ENCODE assay signal across 2 cellular contexts in the genomic region with DNA sequence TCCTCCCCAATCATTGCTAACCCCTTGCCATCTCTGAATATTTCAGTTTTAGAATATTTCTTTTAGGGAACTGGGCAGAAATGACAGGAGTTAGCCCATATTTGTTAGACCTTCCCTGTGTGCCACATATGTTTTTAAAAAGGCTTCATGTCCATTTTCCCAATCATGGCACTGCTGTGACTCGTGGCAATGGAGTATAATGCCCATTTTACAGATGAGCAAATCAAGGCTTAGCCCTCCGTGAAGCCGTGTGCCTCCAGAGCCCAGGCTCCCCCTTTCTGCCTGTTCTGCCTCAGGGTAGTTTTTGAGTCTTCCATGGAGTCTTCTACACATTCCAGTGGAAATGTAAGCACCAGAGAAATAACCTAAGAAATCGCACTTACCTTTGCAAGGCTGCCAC.
TF ChIP-seq lines count a peak whose summit lies in the region.

No MANE protein-coding gene starts in this region.

TF ChIP-seq in K562, 482 proteins besides CTCF, POLR2A, EP300 and RAD21:
- TF ChIP-seq HNRNPLL (IDR thresholded peaks at IDR 0.05; ENCODE audit: low read depth, low read length, poor library complexity, severe bottlenecking) (no peak), PHF8 (IDR thresholded peaks at IDR 0.05; ENCODE audit: borderline replicate concordance, low read length) (no peak), RBM25 (IDR thresholded peaks at IDR 0.05; ENCODE audit: low read depth, low read length, severe bottlenecking) (peak; percentile 87), CSDE1 (IDR thresholded peaks at IDR 0.05) (no peak)
- TF ChIP-seq, protein P1, sequence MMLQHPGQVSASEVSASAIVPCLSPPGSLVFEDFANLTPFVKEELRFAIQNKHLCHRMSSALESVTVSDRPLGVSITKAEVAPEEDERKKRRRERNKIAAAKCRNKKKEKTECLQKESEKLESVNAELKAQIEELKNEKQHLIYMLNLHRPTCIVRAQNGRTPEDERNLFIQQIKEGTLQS (IDR thresholded peaks at IDR 0.05), result no peak
- TF ChIP-seq, protein P1 (CRISPR knock-in tag; conservative IDR thresholded peaks at IDR 0.05), result no peak
- TF ChIP-seq, protein P2, sequence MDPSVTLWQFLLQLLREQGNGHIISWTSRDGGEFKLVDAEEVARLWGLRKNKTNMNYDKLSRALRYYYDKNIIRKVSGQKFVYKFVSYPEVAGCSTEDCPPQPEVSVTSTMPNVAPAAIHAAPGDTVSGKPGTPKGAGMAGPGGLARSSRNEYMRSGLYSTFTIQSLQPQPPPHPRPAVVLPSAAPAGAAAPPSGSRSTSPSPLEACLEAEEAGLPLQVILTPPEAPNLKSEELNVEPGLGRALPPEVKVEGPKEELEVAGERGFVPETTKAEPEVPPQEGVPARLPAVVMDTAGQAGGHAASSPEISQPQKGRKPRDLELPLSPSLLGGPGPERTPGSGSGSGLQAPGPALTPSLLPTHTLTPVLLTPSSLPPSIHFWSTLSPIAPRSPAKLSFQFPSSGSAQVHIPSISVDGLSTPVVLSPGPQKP (CRISPR knock-in tag; IDR thresholded peaks at IDR 0.05), result no peak
- TF ChIP-seq, protein P3, sequence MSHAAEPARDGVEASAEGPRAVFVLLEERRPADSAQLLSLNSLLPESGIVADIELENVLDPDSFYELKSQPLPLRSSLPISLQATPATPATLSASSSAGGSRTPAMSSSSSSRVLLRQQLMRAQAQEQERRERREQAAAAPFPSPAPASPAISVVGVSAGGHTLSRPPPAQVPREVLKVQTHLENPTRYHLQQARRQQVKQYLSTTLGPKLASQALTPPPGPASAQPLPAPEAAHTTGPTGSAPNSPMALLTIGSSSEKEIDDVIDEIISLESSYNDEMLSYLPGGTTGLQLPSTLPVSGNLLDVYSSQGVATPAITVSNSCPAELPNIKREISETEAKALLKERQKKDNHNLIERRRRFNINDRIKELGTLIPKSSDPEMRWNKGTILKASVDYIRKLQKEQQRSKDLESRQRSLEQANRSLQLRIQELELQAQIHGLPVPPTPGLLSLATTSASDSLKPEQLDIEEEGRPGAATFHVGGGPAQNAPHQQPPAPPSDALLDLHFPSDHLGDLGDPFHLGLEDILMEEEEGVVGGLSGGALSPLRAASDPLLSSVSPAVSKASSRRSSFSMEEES (CRISPR knock-in tag; IDR thresholded peaks at IDR 0.05), result no peak

TF ChIP-seq in H1, 55 proteins besides CTCF, POLR2A, EP300 and RAD21:
- TF ChIP-seq HDAC6 (IDR thresholded peaks at IDR 0.05; ENCODE audit: low read depth, low read length) (no peak), RBBP5 (IDR thresholded peaks at IDR 0.05; ENCODE audit: borderline replicate concordance, low read depth, low read length) (no peak), CHD1 (IDR thresholded peaks at IDR 0.05; ENCODE audit: low read depth, low read length) (no peak), EZH2 (IDR thresholded peaks at IDR 0.05; ENCODE audit: low read depth, low read length, severe bottlenecking) (no peak), CBX5 (IDR thresholded peaks at IDR 0.05; ENCODE audit: low read depth, low read length) (no peak), KDM5A (IDR thresholded peaks at IDR 0.05; ENCODE audit: low read length) (no peak), BRCA1 (IDR thresholded peaks at IDR 0.05; ENCODE audit: low read depth, low read length) (no peak), RFX5 (IDR thresholded peaks at IDR 0.05; ENCODE audit: borderline replicate concordance, low read depth, low read length) (no peak), TBP (IDR thresholded peaks at IDR 0.05; ENCODE audit: low read depth, low read length) (no peak), POU5F1 (IDR thresholded peaks at IDR 0.05; ENCODE audit: low read depth, low read length) (no peak), NRF1 (IDR thresholded peaks at IDR 0.05; ENCODE audit: low read depth, low read length) (no peak), CTBP2 (IDR thresholded peaks at IDR 0.05; ENCODE audit: borderline replicate concordance, insufficient read depth, insufficient read length, low read length) (no peak), TAF1 (IDR thresholded peaks at IDR 0.05; ENCODE audit: low read depth, low read length) (no peak)
- TF ChIP-seq, protein P4, sequence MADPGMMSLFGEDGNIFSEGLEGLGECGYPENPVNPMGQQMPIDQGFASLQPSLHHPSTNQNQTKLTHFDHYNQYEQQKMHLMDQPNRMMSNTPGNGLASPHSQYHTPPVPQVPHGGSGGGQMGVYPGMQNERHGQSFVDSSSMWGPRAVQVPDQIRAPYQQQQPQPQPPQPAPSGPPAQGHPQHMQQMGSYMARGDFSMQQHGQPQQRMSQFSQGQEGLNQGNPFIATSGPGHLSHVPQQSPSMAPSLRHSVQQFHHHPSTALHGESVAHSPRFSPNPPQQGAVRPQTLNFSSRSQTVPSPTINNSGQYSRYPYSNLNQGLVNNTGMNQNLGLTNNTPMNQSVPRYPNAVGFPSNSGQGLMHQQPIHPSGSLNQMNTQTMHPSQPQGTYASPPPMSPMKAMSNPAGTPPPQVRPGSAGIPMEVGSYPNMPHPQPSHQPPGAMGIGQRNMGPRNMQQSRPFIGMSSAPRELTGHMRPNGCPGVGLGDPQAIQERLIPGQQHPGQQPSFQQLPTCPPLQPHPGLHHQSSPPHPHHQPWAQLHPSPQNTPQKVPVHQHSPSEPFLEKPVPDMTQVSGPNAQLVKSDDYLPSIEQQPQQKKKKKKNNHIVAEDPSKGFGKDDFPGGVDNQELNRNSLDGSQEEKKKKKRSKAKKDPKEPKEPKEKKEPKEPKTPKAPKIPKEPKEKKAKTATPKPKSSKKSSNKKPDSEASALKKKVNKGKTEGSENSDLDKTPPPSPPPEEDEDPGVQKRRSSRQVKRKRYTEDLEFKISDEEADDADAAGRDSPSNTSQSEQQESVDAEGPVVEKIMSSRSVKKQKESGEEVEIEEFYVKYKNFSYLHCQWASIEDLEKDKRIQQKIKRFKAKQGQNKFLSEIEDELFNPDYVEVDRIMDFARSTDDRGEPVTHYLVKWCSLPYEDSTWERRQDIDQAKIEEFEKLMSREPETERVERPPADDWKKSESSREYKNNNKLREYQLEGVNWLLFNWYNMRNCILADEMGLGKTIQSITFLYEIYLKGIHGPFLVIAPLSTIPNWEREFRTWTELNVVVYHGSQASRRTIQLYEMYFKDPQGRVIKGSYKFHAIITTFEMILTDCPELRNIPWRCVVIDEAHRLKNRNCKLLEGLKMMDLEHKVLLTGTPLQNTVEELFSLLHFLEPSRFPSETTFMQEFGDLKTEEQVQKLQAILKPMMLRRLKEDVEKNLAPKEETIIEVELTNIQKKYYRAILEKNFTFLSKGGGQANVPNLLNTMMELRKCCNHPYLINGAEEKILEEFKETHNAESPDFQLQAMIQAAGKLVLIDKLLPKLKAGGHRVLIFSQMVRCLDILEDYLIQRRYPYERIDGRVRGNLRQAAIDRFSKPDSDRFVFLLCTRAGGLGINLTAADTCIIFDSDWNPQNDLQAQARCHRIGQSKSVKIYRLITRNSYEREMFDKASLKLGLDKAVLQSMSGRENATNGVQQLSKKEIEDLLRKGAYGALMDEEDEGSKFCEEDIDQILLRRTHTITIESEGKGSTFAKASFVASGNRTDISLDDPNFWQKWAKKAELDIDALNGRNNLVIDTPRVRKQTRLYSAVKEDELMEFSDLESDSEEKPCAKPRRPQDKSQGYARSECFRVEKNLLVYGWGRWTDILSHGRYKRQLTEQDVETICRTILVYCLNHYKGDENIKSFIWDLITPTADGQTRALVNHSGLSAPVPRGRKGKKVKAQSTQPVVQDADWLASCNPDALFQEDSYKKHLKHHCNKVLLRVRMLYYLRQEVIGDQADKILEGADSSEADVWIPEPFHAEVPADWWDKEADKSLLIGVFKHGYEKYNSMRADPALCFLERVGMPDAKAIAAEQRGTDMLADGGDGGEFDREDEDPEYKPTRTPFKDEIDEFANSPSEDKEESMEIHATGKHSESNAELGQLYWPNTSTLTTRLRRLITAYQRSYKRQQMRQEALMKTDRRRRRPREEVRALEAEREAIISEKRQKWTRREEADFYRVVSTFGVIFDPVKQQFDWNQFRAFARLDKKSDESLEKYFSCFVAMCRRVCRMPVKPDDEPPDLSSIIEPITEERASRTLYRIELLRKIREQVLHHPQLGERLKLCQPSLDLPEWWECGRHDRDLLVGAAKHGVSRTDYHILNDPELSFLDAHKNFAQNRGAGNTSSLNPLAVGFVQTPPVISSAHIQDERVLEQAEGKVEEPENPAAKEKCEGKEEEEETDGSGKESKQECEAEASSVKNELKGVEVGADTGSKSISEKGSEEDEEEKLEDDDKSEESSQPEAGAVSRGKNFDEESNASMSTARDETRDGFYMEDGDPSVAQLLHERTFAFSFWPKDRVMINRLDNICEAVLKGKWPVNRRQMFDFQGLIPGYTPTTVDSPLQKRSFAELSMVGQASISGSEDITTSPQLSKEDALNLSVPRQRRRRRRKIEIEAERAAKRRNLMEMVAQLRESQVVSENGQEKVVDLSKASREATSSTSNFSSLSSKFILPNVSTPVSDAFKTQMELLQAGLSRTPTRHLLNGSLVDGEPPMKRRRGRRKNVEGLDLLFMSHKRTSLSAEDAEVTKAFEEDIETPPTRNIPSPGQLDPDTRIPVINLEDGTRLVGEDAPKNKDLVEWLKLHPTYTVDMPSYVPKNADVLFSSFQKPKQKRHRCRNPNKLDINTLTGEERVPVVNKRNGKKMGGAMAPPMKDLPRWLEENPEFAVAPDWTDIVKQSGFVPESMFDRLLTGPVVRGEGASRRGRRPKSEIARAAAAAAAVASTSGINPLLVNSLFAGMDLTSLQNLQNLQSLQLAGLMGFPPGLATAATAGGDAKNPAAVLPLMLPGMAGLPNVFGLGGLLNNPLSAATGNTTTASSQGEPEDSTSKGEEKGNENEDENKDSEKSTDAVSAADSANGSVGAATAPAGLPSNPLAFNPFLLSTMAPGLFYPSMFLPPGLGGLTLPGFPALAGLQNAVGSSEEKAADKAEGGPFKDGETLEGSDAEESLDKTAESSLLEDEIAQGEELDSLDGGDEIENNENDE (IDR thresholded peaks at IDR 0.05; ENCODE audit: insufficient replicate concordance, low read length), result no peak
TF ChIP-seq in H1: peak in this region for 0.
